22 cellular contexts compared by ENCODE assay signal in genomic region chr5:10580531-10581423, GRCh38. TPM values are rescaled to one million over a fixed set of nuclear protein-coding genes. Genes with fewer than 3 reads are reported as not detected.
DNase-seq lines count a peak whose midpoint lies in the region; ATAC-seq, FAIRE-seq and TF ChIP-seq lines count a peak whose summit lies in the region.
"Had no signal": no experiment of that assay in that cellular context is flagged by ENCODE, and none has a peak within 500 bp of the region (broad histone marks: within the 10 kb centered on the region; RNA-seq: fewer than 3 reads in every experiment).

No MANE protein-coding gene starts in this region.

- H3K79me2 ChIP-seq in PC-3 (ENCODE audit: low read length): peaks cover 24% of the 10 kb centered on the region
- peaks cover 97% of the 10 kb centered on the region for H3K79me2 ChIP-seq in GM12878 (ENCODE audit: control insufficient read depth, insufficient read depth, low read length)
- H3K79me2 ChIP-seq: parathyroid adenoma had no signal

- BruUV-seq in PC-3 (replicated peaks; lab: Mats Ljungman, UMichigan) (no TSS peak), GM12878 (replicated peaks; lab: Mats Ljungman, UMichigan) (no TSS peak)

- H3K4me1 Mint-ChIP-seq in stimulated activated effector memory CD8-positive, alpha-beta T cell treated with anti-CD3 and anti-CD28 coated beads, Interleukin-12 subunit alpha, Interleukin-12 subunit beta, amount 100 ng/mL, for 72 hours: peaks cover 59% of the 10 kb centered on the region

- H3K27ac ChIP-seq in PC-3 (ENCODE audit: low read length) (peak overlapping the region; percentile 40), GM12878 (ENCODE audit: control insufficient read depth, insufficient read depth) (peak overlapping the region; percentile 69), gastroesophageal sphincter (no peak overlapping the region)
- H3K27ac ChIP-seq: colonic mucosa, GM23248, parathyroid adenoma, sigmoid colon had no signal

- no peak overlapping the region for H3K9ac ChIP-seq in PC-3 (ENCODE audit: low read length)
- H3K9ac ChIP-seq in GM12878 (ENCODE audit: control insufficient read depth, insufficient read depth, low read length): no peak overlapping the region
- H3K9ac ChIP-seq: GM23248, parathyroid adenoma had no signal

- ATAC-seq in PC-3 (no peak), GM12878 (no peak), gastroesophageal sphincter (no peak), GM21367 (IDR thresholded peaks at IDR 0.05; ENCODE audit: unreplicated experiment) (no peak)
- ATAC-seq in stimulated activated effector memory CD8-positive, alpha-beta T cell treated with anti-CD3 and anti-CD28 coated beads, Interleukin-12 subunit alpha, Interleukin-12 subunit beta, amount 100 ng/mL, for 72 hours: no peak

- intact Hi-C loops in PC-3 (cut with micrococcal nuclease): no loop called here
- intact Hi-C loops in GM12878 (cut with micrococcal nuclease; ENCODE audit: unreplicated experiment): no loop called here

- 95% methylated on average over 9 of the region's 9 CpGs for WGBS in GM12878 (ENCODE audit: insufficient coverage, insufficient replicate concordance, low lambda C conversion rate, missing lambda C conversion rate)
- WGBS in gastroesophageal sphincter (ENCODE audit: low coverage in 1 of 2), 2 donors: 86 to 94% methylated on average over 1 to 8 of the region's 9 CpGs

- H3K4me2 ChIP-seq in PC-3 (ENCODE audit: low read length) (peak overlapping the region; percentile 14), GM12878 (ENCODE audit: control insufficient read depth, insufficient read depth) (peak overlapping the region; percentile 80)

- SMC1A ChIA-PET in GM12878 (lab: Charles Lee; ENCODE audit: uncharacterized antibody, unreplicated experiment): interaction anchor here (1.4 to 1.9 kb wide), 6 partner anchors 22 to 86 kb away, joined by 3 to 11 read pairs (median 6); no protein-coding TSS in a partner anchor

- no peak overlapping the region for H3K4me3 Mint-ChIP-seq in stimulated activated effector memory CD8-positive, alpha-beta T cell treated with anti-CD3 and anti-CD28 coated beads, Interleukin-12 subunit alpha, Interleukin-12 subunit beta, amount 100 ng/mL, for 72 hours
- H3K4me3 Mint-ChIP-seq: activated CD4-positive, alpha-beta memory T cell treated with anti-CD3 and anti-CD28 coated beads for 36 hours; activated naive CD8-positive, alpha-beta T cell treated with anti-CD3 and anti-CD28 coated beads, Interleukin-2, amount 10 ng/mL, durations not matched to agents 7 days and 5 days; type B pancreatic cell had no signal

- H2AFZ ChIP-seq in PC-3 (ENCODE audit: low read length) (no peak overlapping the region), GM12878 (ENCODE audit: control insufficient read depth, low read depth, low read length) (no peak overlapping the region)
- H2AFZ ChIP-seq: GM23248, parathyroid adenoma had no signal

- TF ChIP-seq EP300 in GM12878 (IDR thresholded peaks at IDR 0.05; ENCODE audit: borderline replicate concordance in 1 of 2, control insufficient read depth in 1 of 2, low read depth in 2 of 2, low read length in 2 of 2): no peak
- TF ChIP-seq EP300 in gastroesophageal sphincter (IDR thresholded peaks at IDR 0.05): no peak

- H3K4me3 ChIP-seq in GM12865 (ENCODE audit: low read depth, low read length): peak overlapping the region; percentile 3; the same call in 1 of the 2 replicates
- H3K4me3 ChIP-seq in PC-3 (ENCODE audit: low read length): no peak overlapping the region
- peak overlapping the region; percentile 58; the same call in 1 of the 2 replicates for H3K4me3 ChIP-seq in GM12878
- H3K4me3 ChIP-seq in gastroesophageal sphincter: no peak overlapping the region
- H3K4me3 ChIP-seq: colonic mucosa, GM23248, K562, sigmoid colon had no signal

- TF ChIP-seq CTCF in GM12865 (IDR thresholded peaks at IDR 0.05; ENCODE audit: insufficient read depth, low read depth, low read length, missing control alignments) (no peak), PC-3 (conservative IDR thresholded peaks at IDR 0.05; ENCODE audit: low read depth, low read length) (no peak), GM12878 (IDR thresholded peaks at IDR 0.05 in 2 of 3, conservative IDR thresholded peaks at IDR 0.05 in 1 of 3; ENCODE audit: control insufficient read depth in 2 of 3, extremely low read depth in 1 of 3, insufficient read depth in 1 of 3, low read depth in 3 of 3, low read length in 3 of 3) (no peak), gastroesophageal sphincter (IDR thresholded peaks at IDR 0.05) (no peak)

- POLR2A ChIA-PET in PC-3 (lab: Charles Lee; ENCODE audit: unreplicated experiment) (interaction anchor here (0.5 kb wide), 1 partner anchor 13 kb away, joined by 3 read pairs; no protein-coding TSS in a partner anchor), GM12878 (lab: Charles Lee) (interaction anchor here (1.1 kb wide), 1 partner anchor 39 kb away, joined by 3 read pairs; no protein-coding TSS in a partner anchor)

- FAIRE-seq in GM12878 (lab: Jason Lieb, UNC): no peak
- no peak for FAIRE-seq in urothelium cell line (lab: Jason Lieb, UNC)
- FAIRE-seq: endometrium, K562 had no signal

- no peaks in the 10 kb centered on the region for H3K9me3 ChIP-seq in PC-3 (ENCODE audit: low read length)
- H3K9me3 ChIP-seq in GM12878 (replicated peaks; ENCODE audit: control insufficient read depth, insufficient read depth, low read length): no peaks in the 10 kb centered on the region
- H3K9me3 ChIP-seq in gastroesophageal sphincter: no peaks in the 10 kb centered on the region
- H3K9me3 ChIP-seq: colonic mucosa, sigmoid colon had no signal

- peaks cover 17% of the 10 kb centered on the region for H3K4me1 ChIP-seq in PC-3 (ENCODE audit: insufficient read depth, low read length)
- H3K4me1 ChIP-seq in GM12878 (ENCODE audit: control insufficient read depth, insufficient read depth, low read length): peaks cover 86% of the 10 kb centered on the region
- peaks cover 0 to 15% (median 3%) of the 10 kb centered on the region in 3 donors for H3K4me1 ChIP-seq in gastroesophageal sphincter
- H3K4me1 ChIP-seq: colonic mucosa, parathyroid adenoma had no signal

- CTCF ChIA-PET in PC-3 (lab: Charles Lee): no interaction called here
- CTCF ChIA-PET in GM12878 (lab: Yijun Ruan, JAX): interaction anchor here (0.6 to 2.2 kb wide), 5 partner anchors 12 to 47 kb away, joined by 3 to 7 read pairs (median 4); no protein-coding TSS in a partner anchor

- RAD21 ChIA-PET in GM12878 (lab: Charles Lee; ENCODE audit: unreplicated experiment): interaction anchor here (1.6 to 6.1 kb wide), 2 partner anchors 26 to 53 kb away, joined by 3 to 46 read pairs; no protein-coding TSS in a partner anchor

- no peak for DNase-seq in GM12865 (ENCODE audit: low read depth)
- no peak for DNase-seq in PC-3
- DNase-seq in GM12878 (ENCODE audit: low read depth, low spot score): no peak
- no peak for DNase-seq in stimulated activated effector memory CD8-positive, alpha-beta T cell treated with anti-CD3 and anti-CD28 coated beads, Interleukin-12 subunit alpha, Interleukin-12 subunit beta, amount 100 ng/mL, for 72 hours (ENCODE audit: low spot score in 2 of 2)
- no peak for DNase-seq in urothelium cell line (ENCODE audit: low spot score)
- DNase-seq: activated CD4-positive, alpha-beta memory T cell treated with anti-CD3 and anti-CD28 coated beads for 36 hours; activated naive CD8-positive, alpha-beta T cell treated with anti-CD3 and anti-CD28 coated beads, Interleukin-2, amount 10 ng/mL, durations not matched to agents 7 days and 5 days; colonic mucosa; GM23248; MM.1S; NCI-H146; NCI-H2171; sigmoid colon; stimulated activated naive CD4-positive, alpha-beta T cell had no signal

- in situ Hi-C loops in GM12878 (cut with MboI): no loop called here

- no peaks in the 10 kb centered on the region for H3K9me3 Mint-ChIP-seq in stimulated activated effector memory CD8-positive, alpha-beta T cell treated with anti-CD3 and anti-CD28 coated beads, Interleukin-12 subunit alpha, Interleukin-12 subunit beta, amount 100 ng/mL, for 72 hours
- H3K9me3 Mint-ChIP-seq: activated CD4-positive, alpha-beta memory T cell treated with anti-CD3 and anti-CD28 coated beads for 36 hours; activated naive CD8-positive, alpha-beta T cell treated with anti-CD3 and anti-CD28 coated beads, Interleukin-2, amount 10 ng/mL, durations not matched to agents 7 days and 5 days; T-helper 1 cell treated with Interleukin-12 subunit alpha and Interleukin-12 subunit beta and Interleukin-4 antibody, amounts not matched to agents 30 μg/mL and 1 μg/mL, for 36 hours; type B pancreatic cell had no signal

- H3K36me3 Mint-ChIP-seq in stimulated activated effector memory CD8-positive, alpha-beta T cell treated with anti-CD3 and anti-CD28 coated beads, Interleukin-12 subunit alpha, Interleukin-12 subunit beta, amount 100 ng/mL, for 72 hours: no peaks in the 10 kb centered on the region
- H3K36me3 Mint-ChIP-seq: brain, type B pancreatic cell had no signal

- TF ChIP-seq RAD21 in GM12878 (IDR thresholded peaks at IDR 0.05; ENCODE audit: insufficient read depth, low read depth, low read length): no peak

- peak overlapping the region; percentile 37 for H3K27ac Mint-ChIP-seq in stimulated activated effector memory CD8-positive, alpha-beta T cell treated with anti-CD3 and anti-CD28 coated beads, Interleukin-12 subunit alpha, Interleukin-12 subunit beta, amount 100 ng/mL, for 72 hours
- H3K27ac Mint-ChIP-seq: activated CD4-positive, alpha-beta memory T cell treated with anti-CD3 and anti-CD28 coated beads for 36 hours; T-helper 1 cell treated with Interleukin-12 subunit alpha and Interleukin-12 subunit beta and Interleukin-4 antibody, amounts not matched to agents 30 μg/mL and 1 μg/mL, for 36 hours; type B pancreatic cell had no signal

- 0 out of 2 replicates have a peak, but pooled peaks cover 2% of the 10 kb centered on the region for H4K20me1 ChIP-seq in PC-3 (ENCODE audit: low read length)
- peaks cover 3% of the 10 kb centered on the region; the same call in 1 of the 2 replicates for H4K20me1 ChIP-seq in GM12878 (ENCODE audit: control insufficient read depth, insufficient read depth)

- H3K36me3 ChIP-seq in PC-3 (ENCODE audit: low read depth, low read length): no peaks in the 10 kb centered on the region
- peaks cover 9 to 13% of the 10 kb centered on the region in 2 experiments; a peak in 3 of 4 replicates for H3K36me3 ChIP-seq in GM12878 (ENCODE audit: control insufficient read depth in 2 of 2, insufficient read depth in 2 of 2, low read length in 1 of 2)
- no peaks in the 10 kb centered on the region for H3K36me3 ChIP-seq in gastroesophageal sphincter
- H3K36me3 ChIP-seq: colonic mucosa, sigmoid colon had no signal

- H3F3A ChIP-seq in PC-3 (ENCODE audit: low read length, unreplicated experiment): no peaks in the 10 kb centered on the region

- H3K27me3 ChIP-seq in PC-3 (ENCODE audit: low read length): no peaks in the 10 kb centered on the region
- H3K27me3 ChIP-seq in GM12878 (replicated peaks in 1 of 2; ENCODE audit: control insufficient read depth in 2 of 2, insufficient read depth in 2 of 2, low read length in 1 of 2): no peaks in the 10 kb centered on the region
- peaks cover 27% of the 10 kb centered on the region for H3K27me3 ChIP-seq in gastroesophageal sphincter
- H3K27me3 ChIP-seq: colonic mucosa had no signal

- no peaks in the 10 kb centered on the region for H3K9me2 ChIP-seq in PC-3 (replicated peaks; ENCODE audit: low read length)

- no peak for TF ChIP-seq POLR2A in GM12878 (IDR thresholded peaks at IDR 0.05; ENCODE audit: low read depth, low read length)
- TF ChIP-seq POLR2A in gastroesophageal sphincter (IDR thresholded peaks at IDR 0.05): no peak

RNA-seq across cellular contexts. Expression of gene ANKRD33B, which starts 16.9 kb away (rescaled TPM):
- total RNA-seq in PC-3 (2014; rRNA removed) (13.2 and 14.9 TPM in 2 replicates), GM12878 (2014; rRNA removed) (17.0 and 18.6 TPM in 2 replicates), GM12878 (2014; rRNA removed; fragmentation: Illumina TruSeq; extraction: Trizol) (20.3 and 20.4 TPM in 2 replicates), GM12878 (2021) (58.4 and 61.6 TPM in 2 replicates), gastroesophageal sphincter (10 to 100 TPM in 1 of 4 donors, 1 to 10 TPM in 3; 4.4 to 17.2 (median 5.9) TPM)
- 51.1 and 53.7 TPM in 2 replicates for total RNA-seq in GM12878 (2013; cell fraction: nucleolus; rRNA removed)
- 12.2 TPM for polyA plus RNA-seq in GM12878 (2011; ENCODE audit: low read depth)
- polyA plus RNA-seq in GM12878 (2011; rRNA removed) (11.0 and 12.7 TPM in 2 replicates), GM12878 (2014; fragmentation: Illumina TruSeq; extraction: Trizol) (22.7 and 27.0 TPM in 2 replicates), GM12878 (2014; fragmentation: Nextera tagmentation; extraction: Ambion mirVana) (1 to 10 TPM; 5.9 to 6.1 TPM), GM12878 (2014; rRNA removed) (19.6 and 20.7 TPM in 2 replicates), GM12878 (2016; fragmentation: Nextera tagmentation; extraction: Ambion mirVana) (1 to 10 TPM; 4.9 to 9.5 TPM)
- polyA plus RNA-seq in GM12878 (2011; cell fraction: cytosol; rRNA removed): 16.9 and 17.7 TPM in 2 replicates
- 24.0 and 29.2 TPM in 2 replicates for polyA plus RNA-seq in GM12878 (2011; cell fraction: nucleus; rRNA removed)
- polyA plus RNA-seq in GM12878 (2012): 19.6 TPM in 2 replicates
- 42.2 and 53.6 TPM in 2 replicates for polyA minus RNA-seq in GM12878 (2011; rRNA and poly(A)+ RNA removed)
- 28.3 and 29.6 TPM in 2 replicates for polyA minus RNA-seq in GM12878 (2011; cell fraction: cytosol; rRNA and poly(A)+ RNA removed)
- 13.7 and 27.7 TPM in 2 replicates for polyA minus RNA-seq in GM12878 (2011; cell fraction: nucleus; rRNA and poly(A)+ RNA removed)

Comparison
In these comparisons a context has a peak if more than half of its experiments do, and no peak if none do; other contexts are left out.
1. H3K4me3 ChIP-seq: peak in GM12865 (single experiment) and GM12878 (single experiment); none in PC-3 (single experiment) and gastroesophageal sphincter (0 of 2).
2. H3K27ac ChIP-seq: peak in PC-3 (single experiment) and GM12878 (single experiment); none in gastroesophageal sphincter (0 of 4).